In the genomic region with DNA sequence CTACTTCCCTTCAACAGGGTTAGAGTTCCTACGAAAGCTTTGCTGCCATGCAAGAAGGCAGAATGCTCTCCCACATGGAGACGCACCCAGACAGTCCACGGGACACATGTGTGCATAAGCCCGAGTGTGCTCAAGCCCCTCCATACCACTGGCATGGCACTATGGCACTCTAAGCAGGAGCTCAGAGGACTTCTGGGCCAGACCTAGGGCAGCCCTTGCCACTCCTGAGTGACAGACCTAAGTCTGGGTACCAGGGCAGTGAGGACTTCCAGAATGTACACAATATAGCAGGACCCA, we compare ENCODE assay signal across 18 cellular contexts. TPM values are rescaled to one million over a fixed set of nuclear protein-coding genes. Genes with fewer than 3 reads are reported as not detected.
"Had no signal": no experiment of that assay in that cellular context is flagged by ENCODE, and none has a peak within 500 bp of the region (broad histone marks: within the 10 kb centered on the region; RNA-seq: fewer than 3 reads in every experiment).

No MANE protein-coding gene starts in this region.

- H3K27ac Mint-ChIP-seq: activated naive CD4-positive, alpha-beta T cell treated with anti-CD3 and anti-CD28 coated beads, Interleukin-2, amount 50 U/mL, for 24 hours; memory B cell; progenitor cell of endocrine pancreas had no signal

- H3K9me3 Mint-ChIP-seq: activated naive CD4-positive, alpha-beta T cell treated with anti-CD3 and anti-CD28 coated beads, Interleukin-2, amount 50 U/mL, for 24 hours; memory B cell; natural killer cell treated with Interleukin-12 subunit alpha and Interleukin-12 subunit beta and Interleukin-15 and Interleukin-18, amount 100 ng/mL, for 72 hours had no signal

- ATAC-seq: body of pancreas, gastrocnemius medialis, right cardiac atrium had no signal

- H3K36me3 ChIP-seq: gastrocnemius medialis, left ventricle myocardium inferior, transverse colon had no signal

- H3K4me1 ChIP-seq: body of pancreas had no signal

- H3K9me3 ChIP-seq: body of pancreas, gastrocnemius medialis, transverse colon had no signal

- H3K27me3 Mint-ChIP-seq: activated naive CD4-positive, alpha-beta T cell treated with anti-CD3 and anti-CD28 coated beads, Interleukin-2, amount 50 U/mL, for 24 hours; natural killer cell treated with Interleukin-12 subunit alpha and Interleukin-12 subunit beta and Interleukin-15 and Interleukin-18, amount 100 ng/mL, for 72 hours had no signal

- DNase-seq: activated CD4-positive, CD25-positive, alpha-beta regulatory T cell treated with anti-CD3 and anti-CD28 coated beads, Interleukin-2, amount 50 U/mL, for 72 hours; amniotic stem cell; body of pancreas; effector memory CD4-positive, alpha-beta T cell; gastrocnemius medialis; kidney; left ventricle myocardium inferior; nucleus accumbens; stimulated activated naive CD4-positive, alpha-beta T cell; substantia nigra; transverse colon had no signal

- H3K36me3 Mint-ChIP-seq: activated naive CD4-positive, alpha-beta T cell treated with anti-CD3 and anti-CD28 coated beads, Interleukin-2, amount 50 U/mL, for 24 hours; memory B cell; natural killer cell treated with Interleukin-12 subunit alpha and Interleukin-12 subunit beta and Interleukin-15 and Interleukin-18, amount 100 ng/mL, for 72 hours had no signal

- H3K27ac ChIP-seq: body of pancreas, epithelial cell of prostate, gastrocnemius medialis, hepatocyte, left ventricle myocardium inferior, transverse colon had no signal

- H3K4me3 Mint-ChIP-seq: activated naive CD4-positive, alpha-beta T cell treated with anti-CD3 and anti-CD28 coated beads, Interleukin-2, amount 50 U/mL, for 24 hours; memory B cell had no signal

- H3K27me3 ChIP-seq: body of pancreas, gastrocnemius medialis, hepatocyte, transverse colon had no signal

- H3K4me3 ChIP-seq: body of pancreas, gastrocnemius medialis, hepatocyte, left ventricle myocardium inferior, transverse colon had no signal

RNA-seq across cellular contexts. Expression of a gene that starts 20.0 kb away (rescaled TPM):
- total RNA-seq: gastrocnemius medialis, left ventricle myocardium inferior had no signal
